ENCODE assay signal across 12 cellular contexts in genomic region chr18:48829443-48830149, GRCh38.
A peak's percentile ranks its signal among the peaks of the same experiment; 100 is the strongest.
DNase-seq lines count a peak whose midpoint lies in the region; ATAC-seq lines count a peak whose summit lies in the region.
"Had no signal": no experiment of that assay in that cellular context is flagged by ENCODE, and none has a peak within 500 bp of the region (broad histone marks: within the 10 kb centered on the region; RNA-seq: fewer than 3 reads in every experiment).

No MANE protein-coding gene starts in this region.

- H3K27ac ChIP-seq in mesodermal cell (ENCODE audit: low read depth, low read length, severe bottlenecking), result peak overlapping the region; percentile 98

- H3K36me3 ChIP-seq in mesodermal cell (ENCODE audit: control insufficient read depth, insufficient read depth, low read length), result no peaks in the 10 kb centered on the region

- H3K27me3 Mint-ChIP-seq in activated naive CD8-positive, alpha-beta T cell treated with anti-CD3 and anti-CD28 coated beads, Interleukin-2, amount 10 ng/mL, durations not matched to agents 7 days and 5 days, result no peaks in the 10 kb centered on the region

- peaks cover 20% of the 10 kb centered on the region for H3K36me3 Mint-ChIP-seq in activated naive CD8-positive, alpha-beta T cell treated with anti-CD3 and anti-CD28 coated beads, Interleukin-2, amount 10 ng/mL, durations not matched to agents 7 days and 5 days

- intact Hi-C loops in left cardiac atrium (cut with DNase I) (loop anchor here in 1 of 2 donors (5.0 kb wide), 1 partner anchor 47 kb away; no protein-coding TSS in a partner anchor), Right ventricle myocardium superior (cut with DNase I) (loop anchor here (10.0 kb wide), 1 partner anchor 115 kb away; no protein-coding TSS in a partner anchor)

- DNase-seq in left cardiac atrium, result peak; percentile 63
- DNase-seq in Right ventricle myocardium superior, result no peak
- peak; percentile 13 for DNase-seq in activated naive CD8-positive, alpha-beta T cell treated with anti-CD3 and anti-CD28 coated beads, Interleukin-2, amount 10 ng/mL, durations not matched to agents 7 days and 5 days
- DNase-seq in central memory CD4-positive, alpha-beta T cell, result no peak
- no peak for DNase-seq in stimulated activated CD4-positive, alpha-beta T cell treated with anti-CD3 and anti-CD28 coated beads, Interleukin-12 subunit alpha, Interleukin-12 subunit beta, amount 100 ng/mL, for 4 hours
- DNase-seq in nucleus accumbens (lab: John Stamatoyannopoulos, UW), result no peak
- DNase-seq: activated effector memory CD4-positive, alpha-beta T cell treated with Interleukin-2 at 50 U/mL for 16 hours; hypothalamus; NCI-H510A treated with DMSO at 0.1 percent for 48 hours; T-helper 1 cell had no signal

- peaks cover 85% of the 10 kb centered on the region for H3K4me1 ChIP-seq in mesodermal cell (ENCODE audit: control insufficient read depth, insufficient read depth, low read length, poor library complexity, severe bottlenecking)

- no peaks in the 10 kb centered on the region for H3K9me3 Mint-ChIP-seq in activated naive CD8-positive, alpha-beta T cell treated with anti-CD3 and anti-CD28 coated beads, Interleukin-2, amount 10 ng/mL, durations not matched to agents 7 days and 5 days

- H3K4me1 Mint-ChIP-seq in activated naive CD8-positive, alpha-beta T cell treated with anti-CD3 and anti-CD28 coated beads, Interleukin-2, amount 10 ng/mL, durations not matched to agents 7 days and 5 days, result peaks cover 33% of the 10 kb centered on the region

- no peak overlapping the region for H3K27ac Mint-ChIP-seq in activated naive CD8-positive, alpha-beta T cell treated with anti-CD3 and anti-CD28 coated beads, Interleukin-2, amount 10 ng/mL, durations not matched to agents 7 days and 5 days

- no peak overlapping the region for H3K4me3 Mint-ChIP-seq in activated naive CD8-positive, alpha-beta T cell treated with anti-CD3 and anti-CD28 coated beads, Interleukin-2, amount 10 ng/mL, durations not matched to agents 7 days and 5 days

- no peaks in the 10 kb centered on the region for H3K9me3 ChIP-seq in mesodermal cell (ENCODE audit: control insufficient read depth, low read length)

- WGBS in mesodermal cell (ENCODE audit: insufficient coverage in 2 of 2), 2 experiments, result 41 to 54% methylated on average over 10 to 11 of the region's 13 CpGs

- POLR2A ChIA-PET in activated naive CD8-positive, alpha-beta T cell treated with anti-CD3 and anti-CD28 coated beads, Interleukin-2, amount 10 ng/mL, durations not matched to agents 7 days and 5 days (lab: Charles Lee), result interaction anchor here (1.8 kb wide), 1 partner anchor 13 kb away, joined by 7 read pairs; no protein-coding TSS in a partner anchor

- H3K4me3 ChIP-seq in mesodermal cell (ENCODE audit: extremely low read depth, insufficient read depth, low read length, poor library complexity, severe bottlenecking), result no peak overlapping the region

- no peak for ATAC-seq in left cardiac atrium
- ATAC-seq in Right ventricle myocardium superior (ENCODE audit: poor library complexity), result no peak
- ATAC-seq in activated naive CD8-positive, alpha-beta T cell treated with anti-CD3 and anti-CD28 coated beads, Interleukin-2, amount 10 ng/mL, durations not matched to agents 7 days and 5 days (ENCODE audit: low read depth), result no peak
- no peak for ATAC-seq in HG03280 (IDR thresholded peaks at IDR 0.05; ENCODE audit: unreplicated experiment)

Comparison
In these comparisons a context has a peak if more than half of its experiments do, and no peak if none do; other contexts are left out.
1. DNase-seq: peak in left cardiac atrium (single experiment) and activated naive CD8-positive, alpha-beta T cell treated with anti-CD3 and anti-CD28 coated beads, Interleukin-2, amount 10 ng/mL, durations not matched to agents 7 days and 5 days (single experiment); none in Right ventricle myocardium superior (single experiment), central memory CD4-positive, alpha-beta T cell (single experiment), stimulated activated CD4-positive, alpha-beta T cell treated with anti-CD3 and anti-CD28 coated beads, Interleukin-12 subunit alpha, Interleukin-12 subunit beta, amount 100 ng/mL, for 4 hours (single experiment) and nucleus accumbens (0 of 56).